ENCODE assay signal across 14 cellular contexts in the genomic region with DNA sequence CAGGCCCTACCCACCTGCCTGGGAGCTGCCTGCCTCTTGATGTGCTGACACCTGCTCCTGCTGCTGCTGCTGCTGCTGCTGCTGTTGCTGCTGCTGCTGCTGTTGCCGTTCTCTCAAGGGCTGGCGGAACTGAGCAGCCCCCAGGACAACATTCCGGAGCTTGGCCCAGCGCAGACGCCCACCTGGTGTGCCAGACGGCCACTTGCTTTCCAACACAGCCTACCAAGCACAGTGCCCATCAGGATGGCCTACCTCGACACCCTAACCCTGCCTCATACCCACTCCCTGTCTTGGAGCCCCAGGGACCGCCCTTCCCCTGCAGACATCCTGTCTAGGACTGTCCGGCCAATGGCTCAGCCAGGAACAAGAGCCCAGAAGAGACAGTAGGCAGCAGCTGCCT.
"Had no signal": no experiment of that assay in that cellular context is flagged by ENCODE, and none has a peak within 500 bp of the region (broad histone marks: within the 10 kb centered on the region; RNA-seq: fewer than 3 reads in every experiment).

No MANE protein-coding gene starts in this region.

- H3K27ac ChIP-seq: adrenal gland, psoas muscle, right lobe of liver, testis had no signal

- DNase-seq: activated B cell treated with CpG ODN at 0.5 μM for 24 hours; activated CD4-positive, alpha-beta T cell treated with anti-CD3 and anti-CD28 coated beads, Interleukin-2, amount 10 ng/mL, durations not matched to agents 24 days and 14 days; dermis blood vessel endothelial cell; left cardiac atrium; naive thymus-derived CD4-positive, alpha-beta T cell; occipital lobe; psoas muscle; stimulated activated CD4-positive, alpha-beta T cell treated with anti-CD3 and anti-CD28 coated beads, Interleukin-2, amount 100 ng/mL, for 24 hours; stimulated activated naive CD8-positive, alpha-beta T cell treated with anti-CD3 and anti-CD28 coated beads, Interleukin-15, Interleukin-2, amounts not matched to agents 100 U/mL and 50 U/mL, for 24 hours; T-helper 2 cell; testis had no signal

- H3K9me3 Mint-ChIP-seq: activated B cell treated with CpG ODN at 0.5 μM for 24 hours; activated CD4-positive, alpha-beta T cell treated with anti-CD3 and anti-CD28 coated beads, Interleukin-2, amount 10 ng/mL, durations not matched to agents 24 days and 14 days; activated T-helper 2 cell treated with anti-CD3 and anti-CD28 coated beads, Interferon-gamma antibody, Interleukin-2, Interleukin-4, amounts not matched to agents 10 μg/mL and 5 μg/mL and 100 μg/mL, durations not matched to agents 14 hours and 24 hours and 36 hours; naive thymus-derived CD4-positive, alpha-beta T cell had no signal

- H3K4me3 Mint-ChIP-seq: activated B cell treated with CpG ODN at 0.5 μM for 24 hours; activated CD4-positive, alpha-beta T cell treated with anti-CD3 and anti-CD28 coated beads, Interleukin-2, amount 10 ng/mL, durations not matched to agents 24 days and 14 days; naive thymus-derived CD4-positive, alpha-beta T cell had no signal

- ATAC-seq: left cardiac atrium; naive thymus-derived CD4-positive, alpha-beta T cell; psoas muscle; right lobe of liver; stimulated activated naive CD8-positive, alpha-beta T cell treated with anti-CD3 and anti-CD28 coated beads, Interleukin-15, Interleukin-2, amounts not matched to agents 100 U/mL and 50 U/mL, for 24 hours had no signal

- H3K4me1 Mint-ChIP-seq: activated CD4-positive, alpha-beta T cell treated with anti-CD3 and anti-CD28 coated beads, Interleukin-2, amount 10 ng/mL, durations not matched to agents 24 days and 14 days had no signal

- H3K27ac Mint-ChIP-seq: activated B cell treated with CpG ODN at 0.5 μM for 24 hours; activated CD4-positive, alpha-beta T cell treated with anti-CD3 and anti-CD28 coated beads, Interleukin-2, amount 10 ng/mL, durations not matched to agents 24 days and 14 days; activated T-helper 2 cell treated with anti-CD3 and anti-CD28 coated beads, Interferon-gamma antibody, Interleukin-2, Interleukin-4, amounts not matched to agents 10 μg/mL and 5 μg/mL and 100 μg/mL, durations not matched to agents 14 hours and 24 hours and 36 hours had no signal

- H3K27me3 Mint-ChIP-seq: activated B cell treated with CpG ODN at 0.5 μM for 24 hours; activated CD4-positive, alpha-beta T cell treated with anti-CD3 and anti-CD28 coated beads, Interleukin-2, amount 10 ng/mL, durations not matched to agents 24 days and 14 days; naive thymus-derived CD4-positive, alpha-beta T cell had no signal
